In the genomic region with DNA sequence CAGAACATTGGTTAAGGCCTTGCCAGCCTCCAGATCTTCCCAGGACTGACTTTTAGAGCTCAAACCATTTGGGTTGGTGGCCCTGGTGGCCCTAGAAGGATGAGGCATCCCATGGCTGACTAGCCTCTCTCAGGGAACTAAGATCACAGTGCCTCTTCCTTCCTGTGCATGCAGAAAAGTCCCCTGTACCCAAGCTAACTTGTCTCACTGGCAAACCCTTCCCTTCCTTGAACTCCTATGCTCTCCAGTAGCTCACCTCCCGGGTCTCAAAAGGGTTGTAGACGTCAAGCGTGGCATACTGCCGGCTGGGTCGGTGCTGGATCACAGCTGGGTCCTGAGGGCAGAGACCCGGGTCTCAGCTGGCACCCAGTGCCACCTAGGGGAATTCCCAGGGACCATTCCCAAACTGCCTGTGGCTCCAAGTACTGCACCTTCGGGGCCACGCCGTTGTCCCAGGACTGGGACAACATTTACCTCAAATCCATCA, we compare ENCODE assay signal across 1 cellular context.
TF ChIP-seq lines count a peak whose summit lies in the region.

No MANE protein-coding gene starts in this region.

TF ChIP-seq in K562, 482 proteins besides CTCF, POLR2A, EP300 and RAD21:
- TF ChIP-seq ZNF785 (CRISPR knock-in tag; IDR thresholded peaks at IDR 0.05) (no peak), NFYB (IDR thresholded peaks at IDR 0.05; ENCODE audit: extremely low read depth, insufficient read length) (no peak), ATF3 (IDR thresholded peaks at IDR 0.05) (no peak), ATF3 (CRISPR knock-in tag; conservative IDR thresholded peaks at IDR 0.05) (0 out of 2 replicates have a peak, but pooled peaks have one; percentile 24), BCLAF1 (IDR thresholded peaks at IDR 0.05; ENCODE audit: borderline replicate concordance in 1 of 2, control insufficient read depth in 1 of 2, low read depth in 2 of 2, low read length in 1 of 2) (0 out of 4 replicates have a peak, but pooled peaks of 1 of the 2 experiments have one; percentile 1), RBM39 (optimal IDR thresholded peaks at IDR 0.05; ENCODE audit: low read depth, low read length) (peak; percentile 26), TFE3 (CRISPR knock-in tag; IDR thresholded peaks at IDR 0.05) (no peak)
- TF ChIP-seq, protein P1, sequence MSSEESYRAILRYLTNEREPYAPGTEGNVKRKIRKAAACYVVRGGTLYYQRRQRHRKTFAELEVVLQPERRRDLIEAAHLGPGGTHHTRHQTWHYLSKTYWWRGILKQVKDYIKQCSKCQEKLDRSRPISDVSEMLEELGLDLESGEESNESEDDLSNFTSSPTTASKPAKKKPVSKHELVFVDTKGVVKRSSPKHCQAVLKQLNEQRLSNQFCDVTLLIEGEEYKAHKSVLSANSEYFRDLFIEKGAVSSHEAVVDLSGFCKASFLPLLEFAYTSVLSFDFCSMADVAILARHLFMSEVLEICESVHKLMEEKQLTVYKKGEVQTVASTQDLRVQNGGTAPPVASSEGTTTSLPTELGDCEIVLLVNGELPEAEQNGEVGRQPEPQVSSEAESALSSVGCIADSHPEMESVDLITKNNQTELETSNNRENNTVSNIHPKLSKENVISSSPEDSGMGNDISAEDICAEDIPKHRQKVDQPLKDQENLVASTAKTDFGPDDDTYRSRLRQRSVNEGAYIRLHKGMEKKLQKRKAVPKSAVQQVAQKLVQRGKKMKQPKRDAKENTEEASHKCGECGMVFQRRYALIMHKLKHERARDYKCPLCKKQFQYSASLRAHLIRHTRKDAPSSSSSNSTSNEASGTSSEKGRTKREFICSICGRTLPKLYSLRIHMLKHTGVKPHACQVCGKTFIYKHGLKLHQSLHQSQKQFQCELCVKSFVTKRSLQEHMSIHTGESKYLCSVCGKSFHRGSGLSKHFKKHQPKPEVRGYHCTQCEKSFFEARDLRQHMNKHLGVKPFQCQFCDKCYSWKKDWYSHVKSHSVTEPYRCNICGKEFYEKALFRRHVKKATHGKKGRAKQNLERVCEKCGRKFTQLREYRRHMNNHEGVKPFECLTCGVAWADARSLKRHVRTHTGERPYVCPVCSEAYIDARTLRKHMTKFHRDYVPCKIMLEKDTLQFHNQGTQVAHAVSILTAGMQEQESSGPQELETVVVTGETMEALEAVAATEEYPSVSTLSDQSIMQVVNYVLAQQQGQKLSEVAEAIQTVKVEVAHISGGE (CRISPR knock-in tag; IDR thresholded peaks at IDR 0.05) = peak in 1 of 3 experiments; percentile 46; a peak in 2 of 6 replicates
TF ChIP-seq in K562: peak in this region for 4.
